8 cellular contexts compared by ENCODE assay signal in genomic region chr4:139655116-139655515, GRCh38. TPM values are rescaled to one million over a fixed set of nuclear protein-coding genes. Genes with fewer than 3 reads are reported as not detected.
DNase-seq lines count a peak whose midpoint lies in the region; ATAC-seq, FAIRE-seq and TF ChIP-seq lines count a peak whose summit lies in the region.

No MANE protein-coding gene starts in this region.

- no peak overlapping the region for H2BK15ac ChIP-seq in mesenchymal stem cell (ENCODE audit: low read depth, poor library complexity, severe bottlenecking)

- no peak overlapping the region for H3K14ac ChIP-seq in mesenchymal stem cell (ENCODE audit: low read length in 2 of 2)

- H3K36me3 ChIP-seq in mammary epithelial cell (ENCODE audit: insufficient read depth, low read length): no peaks in the 10 kb centered on the region
- H3K36me3 ChIP-seq in mesenchymal stem cell (ENCODE audit: control insufficient read depth in 1 of 2, insufficient read depth in 2 of 2, low read depth in 1 of 2, low read length in 2 of 2): no peaks in the 10 kb centered on the region

- H4K91ac ChIP-seq in mesenchymal stem cell (ENCODE audit: low read length): no peak overlapping the region

- H3K4me2 ChIP-seq in mammary epithelial cell (ENCODE audit: insufficient read depth, low read depth, low read length) (no peak overlapping the region), mesenchymal stem cell (ENCODE audit: low read length, poor library complexity, severe bottlenecking) (no peak overlapping the region)

- no peak overlapping the region for H2BK120ac ChIP-seq in mesenchymal stem cell (ENCODE audit: low read depth, low read length)

- H3K18ac ChIP-seq in mesenchymal stem cell (ENCODE audit: low read depth in 1 of 2, low read length in 2 of 2): no peak overlapping the region

- TF ChIP-seq CTCF in mammary epithelial cell (conservative IDR thresholded peaks at IDR 0.05 in 1 of 2, IDR thresholded peaks at IDR 0.05 in 1 of 2; ENCODE audit: extremely low read depth in 1 of 2, insufficient read depth in 1 of 2, low read depth in 1 of 2, low read length in 2 of 2): peak; percentile 36 to 61

- dilution Hi-C loops in mammary epithelial cell (cut with HindIII; ENCODE audit: low sequenced_read_pairs): no loop called here

- no peaks in the 10 kb centered on the region for H3K79me2 ChIP-seq in mammary epithelial cell (ENCODE audit: insufficient read depth, low read length)

- H3K27ac ChIP-seq in mammary epithelial cell (ENCODE audit: insufficient read depth, low read depth, low read length) (no peak overlapping the region), mesenchymal stem cell (ENCODE audit: low read length, poor library complexity, severe bottlenecking) (no peak overlapping the region)

- no peaks in the 10 kb centered on the region for H4K20me1 ChIP-seq in mammary epithelial cell (ENCODE audit: insufficient read depth, low read length)

- no peaks in the 10 kb centered on the region for H3K9me3 ChIP-seq in mammary epithelial cell (replicated peaks; ENCODE audit: insufficient read depth, low read length)
- H3K9me3 ChIP-seq in mesenchymal stem cell (ENCODE audit: control insufficient read depth, low read length): no peaks in the 10 kb centered on the region

- H3K4me1 ChIP-seq in mammary epithelial cell (ENCODE audit: insufficient read depth, low read length) (peaks cover 28% of the 10 kb centered on the region), mesenchymal stem cell (ENCODE audit: control insufficient read depth, insufficient read depth, low read depth, low read length) (peaks cover 8% of the 10 kb centered on the region)

- no peak overlapping the region for H2BK5ac ChIP-seq in mesenchymal stem cell (ENCODE audit: low read depth, low read length, poor library complexity, severe bottlenecking)

- no peak overlapping the region for H3K4ac ChIP-seq in mesenchymal stem cell (ENCODE audit: low read depth in 1 of 2, low read length in 2 of 2)

- H3K27me3 ChIP-seq in mammary epithelial cell (ENCODE audit: insufficient read depth, low read length) (no peaks in the 10 kb centered on the region), mesenchymal stem cell (ENCODE audit: control insufficient read depth in 1 of 2, insufficient read depth in 1 of 2, low read length in 2 of 2) (peaks cover 0 to 15% of the 10 kb centered on the region in 2 experiments)

- no peak overlapping the region for H3K23ac ChIP-seq in mesenchymal stem cell (ENCODE audit: low read length in 2 of 2)

- H3K9ac ChIP-seq in mammary epithelial cell (ENCODE audit: insufficient read depth, low read length): no peak overlapping the region
- H3K9ac ChIP-seq in mesenchymal stem cell (ENCODE audit: low read length): peak overlapping the region; percentile 21

- no peak for FAIRE-seq in H54 (lab: Jason Lieb, UNC)

- H3K4me3 ChIP-seq in mammary epithelial cell (replicated peaks in 1 of 3; ENCODE audit: insufficient read depth in 1 of 3, low read depth in 2 of 3, low read length in 3 of 3) (no peak overlapping the region), mesenchymal stem cell (ENCODE audit: insufficient read depth in 1 of 2, low read depth in 1 of 2, low read length in 2 of 2) (no peak overlapping the region)

- H2BK12ac ChIP-seq in mesenchymal stem cell (ENCODE audit: low read length in 2 of 2): peak overlapping the region in 1 of 2 experiments; percentile 21

- no peaks in the 10 kb centered on the region for H3K79me1 ChIP-seq in mesenchymal stem cell (replicated peaks; ENCODE audit: low read length, poor library complexity, severe bottlenecking)

- no peak for TF ChIP-seq POLR2A in H54 (IDR thresholded peaks at IDR 0.05; ENCODE audit: low read depth, low read length)

- DNase-seq in DMS153 (lab: John Stamatoyannopoulos, UW) (peak; percentile 57), NCI-H226 (peak; percentile 9), mammary epithelial cell (peak; percentile 51), mesenchymal stem cell (peak; percentile 58), NCI-H2227 treated with DMSO at 0.1 percent for 48 hours (lab: John Stamatoyannopoulos, UW) (no peak), H54 (ENCODE audit: insufficient read length, low spot score) (no peak)

- BruUV-seq in mammary epithelial cell (replicated peaks; lab: Mats Ljungman, UMichigan): no TSS peak

- no peak overlapping the region for H4K8ac ChIP-seq in mesenchymal stem cell (ENCODE audit: low read length)

- in situ Hi-C loops in mammary epithelial cell (cut with MboI; ENCODE audit: low sequenced_read_pairs in 2 of 2): loop anchor here in 1 of 2 donors (25.0 kb wide), 1 partner anchor 607 kb away; no protein-coding TSS in a partner anchor

- H2AK5ac ChIP-seq in mesenchymal stem cell (ENCODE audit: low read length, severe bottlenecking): no peak overlapping the region

- ATAC-seq in GM19468 (IDR thresholded peaks at IDR 0.05; ENCODE audit: extremely low read depth, unreplicated experiment) (peak; percentile 52), HG02798 (IDR thresholded peaks at IDR 0.05; ENCODE audit: poor library complexity, unreplicated experiment) (no peak)

- CTCF ChIA-PET in mammary epithelial cell (lab: Charles Lee; ENCODE audit: low non-redundant PET): interaction anchor here (0.6 to 1.0 kb wide), 2 partner anchors 51 to 395 kb away, joined by 3 to 6 read pairs; no protein-coding TSS in a partner anchor

- WGBS in mammary epithelial cell (ENCODE audit: low coverage, missing lambda C conversion rate): 49% methylated on average over 3 of the region's 3 CpGs
- 82% methylated on average over 3 of the region's 3 CpGs for WGBS in mesenchymal stem cell

- H2AFZ ChIP-seq in mammary epithelial cell (ENCODE audit: low read depth, low read length): no peak overlapping the region
- H2AFZ ChIP-seq in mesenchymal stem cell (ENCODE audit: low read depth, low read length): no peak overlapping the region

- intact Hi-C loops in mammary epithelial cell (cut with micrococcal nuclease): loop anchor here (5.0 to 10.0 kb wide), 3 partner anchors 357 to 710 kb away; partner anchors contain the start of gene MAML3

RNA-seq across cellular contexts. Expression of gene MGST2, which starts 10.5 kb away (rescaled TPM):
- total RNA-seq in mammary epithelial cell: 10 to 100 TPM; 14.7 to 15.8 TPM
- 36.6 TPM for polyA plus RNA-seq in mammary epithelial cell
- 18.2 TPM for polyA minus RNA-seq in mammary epithelial cell
- 48.1 TPM for polyA plus RNA-seq in mesenchymal stem cell (2013, experiment 1 of 2)
- polyA plus RNA-seq in mesenchymal stem cell (2013, experiment 2 of 2): 51.9 TPM

Comparison
In these comparisons a context has a peak if more than half of its experiments do, and no peak if none do; other contexts are left out.
1. DNase-seq: peak in DMS153 (single experiment), NCI-H226 (single experiment), mammary epithelial cell (single experiment) and mesenchymal stem cell (single experiment); none in NCI-H2227 treated with DMSO at 0.1 percent for 48 hours (single experiment) and H54 (single experiment).